ENCODE assay signal across 10 cellular contexts in genomic region chr9:16266648-16267276, GRCh38.
DNase-seq lines count a peak whose midpoint lies in the region; ATAC-seq and TF ChIP-seq lines count a peak whose summit lies in the region.
"Had no signal": no experiment of that assay in that cellular context is flagged by ENCODE, and none has a peak within 500 bp of the region (broad histone marks: within the 10 kb centered on the region; RNA-seq: fewer than 3 reads in every experiment).

No MANE protein-coding gene starts in this region.

- TF ChIP-seq POLR2A in Peyer's patch (IDR thresholded peaks at IDR 0.05) (no peak), testis (IDR thresholded peaks at IDR 0.05) (no peak)

- peak; percentile 56 for DNase-seq in activated CD4-positive, alpha-beta T cell treated with anti-CD3 and anti-CD28 coated beads, Interleukin-2, amount 10 ng/mL, durations not matched to agents 24 days and 14 days
- DNase-seq in activated CD4-positive, alpha-beta T cell treated with anti-CD3 and anti-CD28 coated beads for 1 hour: no peak
- DNase-seq in Peyer's patch (no peak), foreskin melanocyte (peak; percentile 11), testis (peak; percentile 44), OCI-M2 (lab: John Stamatoyannopoulos, UW; ENCODE audit: unreplicated experiment) (no peak), NCI-H187 treated with DMSO at 0.1 percent for 48 hours (lab: John Stamatoyannopoulos, UW) (no peak)
- DNase-seq: CD8-positive, alpha-beta memory T cell; SHP77 had no signal

- intact Hi-C loops in activated CD4-positive, alpha-beta T cell treated with anti-CD3 and anti-CD28 coated beads, Interleukin-2, amount 10 ng/mL, durations not matched to agents 24 days and 14 days (cut with micrococcal nuclease): no loop called here
- intact Hi-C loops in testis (cut with DNase I; ENCODE audit: low total_unique reads): no loop called here

- no peak overlapping the region for H3K27ac Mint-ChIP-seq in activated CD4-positive, alpha-beta T cell treated with anti-CD3 and anti-CD28 coated beads, Interleukin-2, amount 10 ng/mL, durations not matched to agents 24 days and 14 days
- H3K27ac Mint-ChIP-seq: CD8-positive, alpha-beta memory T cell had no signal

- H3K36me3 ChIP-seq in Peyer's patch (no peaks in the 10 kb centered on the region), testis (ENCODE audit: low read depth, missing control alignments) (no peaks in the 10 kb centered on the region)

- H3K4me3 ChIP-seq in Peyer's patch (peak overlapping the region in 2 of 4 donors; percentile 35 to 52), testis (no peak overlapping the region)

- 87 to 88% methylated on average over 9 of the region's 9 CpGs for WGBS in testis, 2 donors

- H3K27ac ChIP-seq in Peyer's patch (peak overlapping the region in 2 of 4 donors; percentile 44), testis (no peak overlapping the region)

- H3K4me1 Mint-ChIP-seq in activated CD4-positive, alpha-beta T cell treated with anti-CD3 and anti-CD28 coated beads, Interleukin-2, amount 10 ng/mL, durations not matched to agents 24 days and 14 days: no peaks in the 10 kb centered on the region
- H3K4me1 Mint-ChIP-seq: CD8-positive, alpha-beta memory T cell had no signal

- H3K4me1 ChIP-seq in Peyer's patch: no peaks in the 10 kb centered on the region
- peaks cover 5% of the 10 kb centered on the region for H3K4me1 ChIP-seq in testis

- no peaks in the 10 kb centered on the region for H3K9me3 ChIP-seq in Peyer's patch
- H3K9me3 ChIP-seq in testis: no peaks in the 10 kb centered on the region

- H3K27me3 Mint-ChIP-seq in activated CD4-positive, alpha-beta T cell treated with anti-CD3 and anti-CD28 coated beads, Interleukin-2, amount 10 ng/mL, durations not matched to agents 24 days and 14 days: no peaks in the 10 kb centered on the region

- no peaks in the 10 kb centered on the region for H3K36me3 Mint-ChIP-seq in activated CD4-positive, alpha-beta T cell treated with anti-CD3 and anti-CD28 coated beads, Interleukin-2, amount 10 ng/mL, durations not matched to agents 24 days and 14 days (ENCODE audit: low read depth)
- H3K36me3 Mint-ChIP-seq: CD8-positive, alpha-beta memory T cell had no signal

- H3K27me3 ChIP-seq in Peyer's patch (no peaks in the 10 kb centered on the region), testis (no peaks in the 10 kb centered on the region)

- H3K9me3 Mint-ChIP-seq in activated CD4-positive, alpha-beta T cell treated with anti-CD3 and anti-CD28 coated beads, Interleukin-2, amount 10 ng/mL, durations not matched to agents 24 days and 14 days: no peaks in the 10 kb centered on the region

- TF ChIP-seq CTCF in Peyer's patch (IDR thresholded peaks at IDR 0.05) (peak in 4 of 6 experiments; percentile 14 to 41 (median 33)), testis (IDR thresholded peaks at IDR 0.05) (peak in 2 of 3 experiments; percentile 33 to 46)

- ATAC-seq in HG02981 (IDR thresholded peaks at IDR 0.05; ENCODE audit: unreplicated experiment): no peak

- no peak overlapping the region for H3K4me3 Mint-ChIP-seq in activated CD4-positive, alpha-beta T cell treated with anti-CD3 and anti-CD28 coated beads, Interleukin-2, amount 10 ng/mL, durations not matched to agents 24 days and 14 days

Comparison
In these comparisons a context has a peak if more than half of its experiments do, and no peak if none do; other contexts are left out.
1. DNase-seq: peak in activated CD4-positive, alpha-beta T cell treated with anti-CD3 and anti-CD28 coated beads, Interleukin-2, amount 10 ng/mL, durations not matched to agents 24 days and 14 days (single experiment), foreskin melanocyte (single experiment) and testis (single experiment); none in activated CD4-positive, alpha-beta T cell treated with anti-CD3 and anti-CD28 coated beads for 1 hour (single experiment), Peyer's patch (0 of 3), OCI-M2 (single experiment) and NCI-H187 treated with DMSO at 0.1 percent for 48 hours (single experiment).